In the genomic region with DNA sequence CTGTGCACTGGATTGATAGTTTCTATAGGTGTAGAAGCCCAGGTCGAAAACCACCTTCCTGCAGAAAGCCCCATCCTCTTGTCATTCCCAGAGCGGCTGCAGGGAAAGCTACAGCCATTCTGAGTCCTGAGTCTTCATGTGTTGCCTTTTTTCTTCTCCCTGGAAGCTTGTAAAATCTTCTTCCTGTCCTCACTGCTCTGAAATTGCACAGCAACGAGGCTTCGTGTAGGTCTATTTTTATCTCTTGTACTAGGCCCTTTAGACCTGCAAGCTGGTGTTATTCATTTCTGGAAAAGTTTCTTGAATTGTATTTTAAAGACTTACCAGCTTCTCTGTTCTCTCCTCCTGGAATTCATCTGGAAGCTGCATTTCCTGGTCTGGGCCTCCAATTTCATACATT, we compare ENCODE assay signal across 17 cellular contexts. TPM values are rescaled to one million over a fixed set of nuclear protein-coding genes. Genes with fewer than 3 reads are reported as not detected.
DNase-seq lines count a peak whose midpoint lies in the region; TF ChIP-seq lines count a peak whose summit lies in the region.
"Had no signal": no experiment of that assay in that cellular context is flagged by ENCODE, and none has a peak within 500 bp of the region (broad histone marks: within the 10 kb centered on the region; RNA-seq: fewer than 3 reads in every experiment).

No MANE protein-coding gene starts in this region.

- TF ChIP-seq CTCF in coronary artery (IDR thresholded peaks at IDR 0.05) (no peak), mesothelial cell of epicardium (IDR thresholded peaks at IDR 0.05; ENCODE audit: unreplicated experiment) (no peak), testis (IDR thresholded peaks at IDR 0.05) (no peak)

- peaks cover 10% of the 10 kb centered on the region for H3K9me3 Mint-ChIP-seq in mesothelial cell of epicardium

- H3K27me3 ChIP-seq in testis, result no peaks in the 10 kb centered on the region
- H3K27me3 ChIP-seq: BE2C had no signal

- no peaks in the 10 kb centered on the region for H3K36me3 Mint-ChIP-seq in mesothelial cell of epicardium
- H3K36me3 Mint-ChIP-seq: WTC11 had no signal

- H3K9me3 ChIP-seq in testis, result no peaks in the 10 kb centered on the region

- 54% methylated on average over 4 of the region's 4 CpGs for WGBS in testis, 2 donors

- peaks cover 2% of the 10 kb centered on the region for H3K4me1 ChIP-seq in testis

- intact Hi-C loops in testis (cut with DNase I; ENCODE audit: low total_unique reads), result no loop called here

- peak overlapping the region; percentile 84 for H3K27ac Mint-ChIP-seq in mesothelial cell of epicardium
- H3K27ac Mint-ChIP-seq: activated CD4-positive, alpha-beta memory T cell treated with anti-CD3 and anti-CD28 coated beads for 36 hours; activated naive CD4-positive, alpha-beta T cell treated with anti-CD3 and anti-CD28 coated beads for 36 hours; WTC11 had no signal

- peaks cover 37% of the 10 kb centered on the region for H3K4me1 Mint-ChIP-seq in mesothelial cell of epicardium

- no peak overlapping the region for H3K4me3 ChIP-seq in coronary artery
- H3K4me3 ChIP-seq in testis, result no peak overlapping the region

- H3K36me3 ChIP-seq in testis (ENCODE audit: low read depth, missing control alignments), result no peaks in the 10 kb centered on the region
- H3K36me3 ChIP-seq: BE2C had no signal

- no peaks in the 10 kb centered on the region for H3K27me3 Mint-ChIP-seq in mesothelial cell of epicardium (ENCODE audit: low read depth)

- DNase-seq in SIG-M5 treated with dmso at 0.1 percent for 504 hours (lab: John Stamatoyannopoulos, UW; ENCODE audit: unreplicated experiment), result peak; percentile 23
- DNase-seq in SIG-M5 (lab: John Stamatoyannopoulos, UW), result no peak
- peak; percentile 56 for DNase-seq in coronary artery (ENCODE audit: low spot score)
- no peak for DNase-seq in mesothelial cell of epicardium (ENCODE audit: low spot score in 2 of 2, unreplicated experiment in 2 of 2)
- DNase-seq in testis, result no peak
- no peak for DNase-seq in HuH-7 (ENCODE audit: low spot score)
- no peak for DNase-seq in medulla oblongata (ENCODE audit: extremely low spot score)
- DNase-seq in activated naive CD4-positive, alpha-beta T cell treated with Interleukin-2 at 50 U/mL for 16 hours, result no peak
- DNase-seq: activated CD4-positive, alpha-beta memory T cell treated with anti-CD3 and anti-CD28 coated beads for 36 hours; activated naive CD4-positive, alpha-beta T cell treated with anti-CD3 and anti-CD28 coated beads for 36 hours; BE2C; NCI-H1417; NCI-H526 treated with DMSO at 0.1 percent for 48 hours; stimulated activated naive CD8-positive, alpha-beta T cell treated with anti-CD3 and anti-CD28 coated beads, Interleukin-15, Interleukin-2, amounts not matched to agents 100 U/mL and 50 U/mL, for 24 hours had no signal

- no peak for TF ChIP-seq POLR2A in testis (IDR thresholded peaks at IDR 0.05)

- H3K4me3 Mint-ChIP-seq in mesothelial cell of epicardium, result no peak overlapping the region
- H3K4me3 Mint-ChIP-seq: activated CD4-positive, alpha-beta memory T cell treated with anti-CD3 and anti-CD28 coated beads for 36 hours; activated naive CD4-positive, alpha-beta T cell treated with anti-CD3 and anti-CD28 coated beads for 36 hours; T-helper 2 cell treated with Interferon-gamma antibody and Interleukin-4, amounts not matched to agents 5 μg/mL and 100 μg/mL, for 36 hours; WTC11 had no signal

- peak overlapping the region; percentile 42 to 69 for H3K27ac ChIP-seq in coronary artery
- H3K27ac ChIP-seq in testis, result peak overlapping the region; percentile 13 to 22
- H3K27ac ChIP-seq: 22Rv1 had no signal

RNA-seq across cellular contexts. Expression of gene ETS2, which starts 44.2 kb away (rescaled TPM):
- 29.6 to 32.5 TPM (median 30.5 TPM) in 3 replicates for total RNA-seq in mesothelial cell of epicardium
- 10 to 100 TPM; 13.3 to 19.8 TPM for total RNA-seq in testis
- 16.2 TPM for polyA plus RNA-seq in testis (ENCODE audit: insufficient read depth, low read depth, low replicate concordance)

Comparison
In these comparisons a context has a peak if more than half of its experiments do, and no peak if none do; other contexts are left out.
1. DNase-seq: peak in SIG-M5 treated with dmso at 0.1 percent for 504 hours (single experiment) and coronary artery (single experiment); none in SIG-M5 (single experiment), mesothelial cell of epicardium (0 of 2), testis (single experiment), HuH-7 (single experiment), medulla oblongata (single experiment) and activated naive CD4-positive, alpha-beta T cell treated with Interleukin-2 at 50 U/mL for 16 hours (single experiment).